8 cellular contexts compared by ENCODE assay signal in the genomic region with DNA sequence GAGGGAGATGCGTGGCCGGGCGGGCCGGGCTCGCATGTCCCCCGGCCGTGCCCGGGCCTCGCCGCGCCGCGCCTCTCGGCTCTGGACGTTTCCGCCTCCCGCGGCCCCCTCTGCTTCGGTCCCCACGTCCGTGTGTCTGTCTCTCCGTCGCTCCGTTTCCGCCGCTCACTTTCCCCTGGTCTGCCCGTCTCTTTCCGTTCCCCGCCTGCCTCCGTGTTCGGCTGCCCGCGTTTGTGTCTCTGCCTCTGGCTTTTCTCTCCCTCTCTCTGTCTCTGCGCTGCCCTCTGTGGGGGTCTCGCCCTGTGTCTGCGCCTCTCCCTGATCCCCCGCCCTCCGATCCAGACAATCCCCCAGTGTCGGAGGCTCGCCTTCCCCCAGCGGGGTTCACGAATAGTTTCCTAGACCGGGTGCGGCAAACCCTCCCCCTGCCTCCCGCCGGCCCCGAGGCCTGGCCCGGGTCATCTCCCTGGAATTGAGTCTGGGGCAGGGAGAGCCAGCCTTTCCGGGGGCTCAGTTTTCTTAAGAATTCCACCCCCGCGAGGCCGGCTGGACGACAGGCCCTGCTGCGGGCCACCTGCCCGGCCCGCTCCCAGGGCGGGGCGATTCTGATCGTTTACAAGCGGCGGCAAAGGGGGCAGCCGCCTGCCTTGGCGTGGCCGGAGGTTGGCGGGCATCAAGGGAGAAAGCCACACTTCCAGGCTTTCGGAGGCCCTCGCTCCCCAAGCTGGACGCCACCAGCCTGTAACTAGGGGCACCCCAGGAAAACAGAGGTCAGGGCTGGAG.
DNase-seq lines count a peak whose midpoint lies in the region; ATAC-seq lines count a peak whose summit lies in the region.

No MANE protein-coding gene starts in this region.

- no peak overlapping the region for H3K27ac ChIP-seq in iPS-20b (ENCODE audit: low read length)

- peaks cover 5% of the 10 kb centered on the region; the same call in 1 of the 2 replicates for H3K4me1 ChIP-seq in iPS-20b (ENCODE audit: insufficient read depth, low read length)

- H3K9ac ChIP-seq in iPS-20b (ENCODE audit: low read depth, low read length), result peak overlapping the region; percentile 70; the same call in 1 of the 2 replicates

- H3K36me3 ChIP-seq in iPS-20b (ENCODE audit: insufficient read depth, low read depth, low read length), result no peaks in the 10 kb centered on the region

- peak; percentile 59 for DNase-seq in RKO (ENCODE audit: low spot score)
- DNase-seq in astrocyte of the hippocampus (ENCODE audit: low read depth, low spot score), result peak; percentile 61
- DNase-seq in stimulated activated CD4-positive, alpha-beta T cell treated with anti-CD3 and anti-CD28 coated beads, Interleukin-12 subunit alpha, Interleukin-12 subunit beta, amount 100 ng/mL, for 48 hours (ENCODE audit: low read depth in 2 of 3, low spot score in 1 of 3), result peak; percentile 34 to 50 (median 37)
- DNase-seq in NCI-H446 (lab: John Stamatoyannopoulos, UW), result no peak

- no peaks in the 10 kb centered on the region for H3K9me3 ChIP-seq in iPS-20b (ENCODE audit: insufficient read depth, low read depth, low read length)

- peak overlapping the region; percentile 80 for H3K4me3 ChIP-seq in iPS-20b (ENCODE audit: low read length)

- peaks cover 66% of the 10 kb centered on the region for H3K27me3 ChIP-seq in iPS-20b (ENCODE audit: insufficient read depth, low read length)

- ATAC-seq in GM21381 (IDR thresholded peaks at IDR 0.05; ENCODE audit: unreplicated experiment) (peak; percentile 15), GM21619 (IDR thresholded peaks at IDR 0.05; ENCODE audit: unreplicated experiment) (no peak), GM19397 (IDR thresholded peaks at IDR 0.05; ENCODE audit: unreplicated experiment) (no peak)

Comparison
In these comparisons a context has a peak if more than half of its experiments do, and no peak if none do; other contexts are left out.
1. DNase-seq: peak in RKO (single experiment), astrocyte of the hippocampus (single experiment) and stimulated activated CD4-positive, alpha-beta T cell treated with anti-CD3 and anti-CD28 coated beads, Interleukin-12 subunit alpha, Interleukin-12 subunit beta, amount 100 ng/mL, for 48 hours (3 of 3); none in NCI-H446 (0 of 2).